In the genomic region with DNA sequence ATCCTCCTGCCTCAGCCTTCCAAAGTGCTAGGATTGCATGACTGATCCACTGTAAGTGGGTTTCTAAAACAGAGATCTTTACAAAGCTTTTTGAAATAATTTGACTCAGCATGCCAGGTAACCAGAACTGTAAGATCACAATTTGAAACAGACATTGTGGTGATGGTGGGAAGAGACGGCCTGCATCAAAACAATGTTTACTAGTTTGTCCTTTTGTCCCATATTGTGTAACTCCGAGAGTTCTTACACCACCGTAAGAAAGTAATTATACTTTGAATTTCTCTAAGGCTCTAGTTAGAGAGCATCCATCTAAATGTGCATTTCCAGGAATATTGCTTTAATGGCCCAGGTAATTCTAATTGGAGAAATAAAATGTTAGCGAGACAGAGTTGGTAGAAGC, we compare ENCODE assay signal across 10 cellular contexts. TPM values are rescaled to one million over a fixed set of nuclear protein-coding genes. Genes with fewer than 3 reads are reported as not detected.
DNase-seq lines count a peak whose midpoint lies in the region; ATAC-seq and TF ChIP-seq lines count a peak whose summit lies in the region.
"Had no signal": no experiment of that assay in that cellular context is flagged by ENCODE, and none has a peak within 500 bp of the region (broad histone marks: within the 10 kb centered on the region; RNA-seq: fewer than 3 reads in every experiment).

No MANE protein-coding gene starts in this region.

- H3K36me3 Mint-ChIP-seq in Caco-2 (ENCODE audit: insufficient read depth, unreplicated experiment): no peaks in the 10 kb centered on the region
- no peaks in the 10 kb centered on the region for H3K36me3 Mint-ChIP-seq in activated naive CD4-positive, alpha-beta T cell treated with anti-CD3 and anti-CD28 coated beads for 36 hours (ENCODE audit: low read depth)

- BruUV-seq in Caco-2 (replicated peaks; lab: Mats Ljungman, UMichigan): TSS peak; percentile 32

- no peak overlapping the region for H3K27ac Mint-ChIP-seq in Caco-2 (ENCODE audit: unreplicated experiment)
- no peak overlapping the region for H3K27ac Mint-ChIP-seq in activated naive CD4-positive, alpha-beta T cell treated with anti-CD3 and anti-CD28 coated beads for 36 hours

- intact Hi-C loops in Caco-2 (cut with micrococcal nuclease; ENCODE audit: unreplicated experiment): loop anchor here (2.0 kb wide), 2 partner anchors 34 to 56 kb away; no protein-coding TSS in a partner anchor
- intact Hi-C loops in activated naive CD4-positive, alpha-beta T cell treated with anti-CD3 and anti-CD28 coated beads for 36 hours (cut with micrococcal nuclease): no loop called here

- POLR2A ChIA-PET in Caco-2 (lab: Charles Lee) (no interaction called here), RWPE1 (lab: Yijun Ruan, JAX; ENCODE audit: low non-redundant PET) (no interaction called here)

- H3K4me1 ChIP-seq in Caco-2 (peaks cover 5% of the 10 kb centered on the region; the same call in 1 of the 2 replicates), rectal smooth muscle tissue (ENCODE audit: control insufficient read depth, insufficient read depth, low read length) (no peaks in the 10 kb centered on the region)
- H3K4me1 ChIP-seq: adrenal gland had no signal

- H3K27me3 ChIP-seq in Caco-2 (replicated peaks; ENCODE audit: control insufficient read depth, insufficient read depth, low read length): no peaks in the 10 kb centered on the region
- no peaks in the 10 kb centered on the region for H3K27me3 ChIP-seq in rectal smooth muscle tissue (ENCODE audit: control insufficient read depth, insufficient read depth, low read length)
- H3K27me3 ChIP-seq: adrenal gland had no signal

- H3K4me3 ChIP-seq in Caco-2 (ENCODE audit: low read depth, low read length): peak overlapping the region; percentile 45
- peak overlapping the region; percentile 89 for H3K4me3 ChIP-seq in fibroblast of mammary gland (ENCODE audit: control insufficient read depth, low read depth, low read length)
- peak overlapping the region; percentile 81 for H3K4me3 ChIP-seq in rectal smooth muscle tissue (ENCODE audit: low read length)

- H3K36me3 ChIP-seq in Caco-2 (ENCODE audit: control insufficient read depth, insufficient read depth, low read length) (no peaks in the 10 kb centered on the region), rectal smooth muscle tissue (ENCODE audit: control insufficient read depth, insufficient read depth, low read length) (no peaks in the 10 kb centered on the region)
- H3K36me3 ChIP-seq: adrenal gland had no signal

- no peaks in the 10 kb centered on the region for H3K4me1 Mint-ChIP-seq in Caco-2 (ENCODE audit: low read depth, unreplicated experiment)
- H3K4me1 Mint-ChIP-seq in activated naive CD4-positive, alpha-beta T cell treated with anti-CD3 and anti-CD28 coated beads for 36 hours (ENCODE audit: low read depth): no peaks in the 10 kb centered on the region

- no peak for ATAC-seq in GM19023 (IDR thresholded peaks at IDR 0.05; ENCODE audit: unreplicated experiment)

- CTCF ChIA-PET in Caco-2 (lab: Charles Lee) (interaction anchor here (1.1 to 1.4 kb wide), 4 partner anchors 15 to 322 kb away, joined by 3 to 8 read pairs (median 4); no protein-coding TSS in a partner anchor), RWPE1 (lab: Yijun Ruan, JAX) (no interaction called here)
- CTCF ChIA-PET in activated naive CD4-positive, alpha-beta T cell treated with anti-CD3 and anti-CD28 coated beads for 36 hours (lab: Charles Lee): no interaction called here

- H3K4me3 Mint-ChIP-seq in Caco-2 (ENCODE audit: unreplicated experiment): peak overlapping the region; percentile 83
- no peak overlapping the region for H3K4me3 Mint-ChIP-seq in activated naive CD4-positive, alpha-beta T cell treated with anti-CD3 and anti-CD28 coated beads for 36 hours

- DNase-seq in Caco-2: no peak
- no peak for DNase-seq in RWPE1 (ENCODE audit: low spot score)
- DNase-seq in fibroblast of mammary gland (ENCODE audit: low read depth): peak; percentile 66
- DNase-seq in DMS79 treated with DMSO at 0.1 percent for 48 hours (lab: John Stamatoyannopoulos, UW): no peak
- DNase-seq in NCI-H446 treated with DMSO at 0.1 percent for 48 hours (lab: John Stamatoyannopoulos, UW): no peak
- no peak for DNase-seq in activated naive CD4-positive, alpha-beta T cell treated with anti-CD3 and anti-CD28 coated beads for 36 hours
- DNase-seq: T-helper 9 cell had no signal

- no peak for TF ChIP-seq CTCF in Caco-2 (IDR thresholded peaks at IDR 0.05; ENCODE audit: insufficient read depth in 1 of 2, low read depth in 1 of 2, low read length in 1 of 2, severe bottlenecking in 1 of 2, unreplicated experiment in 1 of 2)
- TF ChIP-seq CTCF in RWPE1 (conservative IDR thresholded peaks at IDR 0.05; ENCODE audit: low read depth): no peak
- TF ChIP-seq CTCF in fibroblast of mammary gland (conservative IDR thresholded peaks at IDR 0.05; ENCODE audit: control insufficient read depth, insufficient read depth, low read depth, low read length): no peak

- no peak overlapping the region for H3K9ac ChIP-seq in rectal smooth muscle tissue (ENCODE audit: low read length)

- H3K9me3 Mint-ChIP-seq in Caco-2 (ENCODE audit: unreplicated experiment): no peaks in the 10 kb centered on the region
- H3K9me3 Mint-ChIP-seq in activated naive CD4-positive, alpha-beta T cell treated with anti-CD3 and anti-CD28 coated beads for 36 hours: no peaks in the 10 kb centered on the region

- peak overlapping the region; percentile 99 for H3K27ac ChIP-seq in RWPE1
- H3K27ac ChIP-seq in rectal smooth muscle tissue (ENCODE audit: low read depth, low read length): no peak overlapping the region

- H3K9me3 ChIP-seq in Caco-2: no peaks in the 10 kb centered on the region
- H3K9me3 ChIP-seq: adrenal gland had no signal

- H3K27me3 Mint-ChIP-seq in Caco-2 (ENCODE audit: insufficient read depth, unreplicated experiment): peaks cover 6% of the 10 kb centered on the region
- H3K27me3 Mint-ChIP-seq in activated naive CD4-positive, alpha-beta T cell treated with anti-CD3 and anti-CD28 coated beads for 36 hours (ENCODE audit: low read depth): peaks cover 22% of the 10 kb centered on the region

RNA-seq across cellular contexts. Expression of a gene that starts 0.6 kb away (rescaled TPM):
- total RNA-seq in Caco-2 (2022): 2.5 and 2.8 TPM in 2 replicates
- not detected for total RNA-seq in activated naive CD4-positive, alpha-beta T cell treated with anti-CD3 and anti-CD28 coated beads for 36 hours
